ENCODE assay signal across 8 cellular contexts in the genomic region with DNA sequence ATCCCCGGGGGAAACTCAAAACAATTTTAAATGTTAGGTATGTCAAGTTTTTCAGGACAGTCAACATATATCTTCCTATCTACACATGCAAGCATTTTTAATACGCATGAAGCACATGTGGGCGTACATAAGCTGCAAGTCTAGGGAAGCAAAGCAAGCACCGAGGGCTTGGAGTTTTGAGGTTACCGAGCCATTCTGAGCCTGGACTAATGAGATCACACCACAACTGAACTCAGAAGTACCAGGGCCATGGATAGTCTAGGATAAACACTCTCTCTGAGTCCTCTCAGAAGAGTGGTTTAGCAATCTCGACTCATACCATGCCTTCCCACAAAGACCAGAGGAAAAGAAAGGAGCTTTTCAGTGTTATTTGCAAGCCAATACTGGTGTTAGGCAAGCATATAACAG.
A peak's percentile ranks its signal among the peaks of the same experiment; 100 is the strongest.
DNase-seq lines count a peak whose midpoint lies in the region; ATAC-seq and TF ChIP-seq lines count a peak whose summit lies in the region.

No MANE protein-coding gene starts in this region.

- TF ChIP-seq CTCF in Calu3 (IDR thresholded peaks at IDR 0.05; ENCODE audit: unreplicated experiment), result no peak
- TF ChIP-seq CTCF in lower lobe of right lung (IDR thresholded peaks at IDR 0.05), result no peak
- TF ChIP-seq CTCF in endodermal cell (conservative IDR thresholded peaks at IDR 0.05), result no peak

- H3K9me3 ChIP-seq in lower lobe of right lung (no peaks in the 10 kb centered on the region), endodermal cell (ENCODE audit: control insufficient read depth, low read length) (peaks cover 11% of the 10 kb centered on the region)

- peaks cover 44% of the 10 kb centered on the region for H3K4me1 Mint-ChIP-seq in Calu3 (ENCODE audit: low read depth, unreplicated experiment)
- peaks cover 45% of the 10 kb centered on the region for H3K4me1 Mint-ChIP-seq in activated naive CD8-positive, alpha-beta T cell treated with anti-CD3 and anti-CD28 coated beads, Interleukin-2, amount 10 ng/mL, durations not matched to agents 7 days and 5 days
- peaks cover 3% of the 10 kb centered on the region for H3K4me1 Mint-ChIP-seq in endodermal cell

- H3K9me3 Mint-ChIP-seq in Calu3 (ENCODE audit: low read depth, unreplicated experiment) (peaks cover 2% of the 10 kb centered on the region), endodermal cell (peaks cover 18% of the 10 kb centered on the region)
- H3K9me3 Mint-ChIP-seq in activated naive CD8-positive, alpha-beta T cell treated with anti-CD3 and anti-CD28 coated beads, Interleukin-2, amount 10 ng/mL, durations not matched to agents 7 days and 5 days, result peaks cover 18% of the 10 kb centered on the region

- H3K27me3 Mint-ChIP-seq in Calu3 (ENCODE audit: unreplicated experiment) (no peaks in the 10 kb centered on the region), endodermal cell (ENCODE audit: insufficient read depth) (no peaks in the 10 kb centered on the region)
- H3K27me3 Mint-ChIP-seq in activated naive CD8-positive, alpha-beta T cell treated with anti-CD3 and anti-CD28 coated beads, Interleukin-2, amount 10 ng/mL, durations not matched to agents 7 days and 5 days, result no peaks in the 10 kb centered on the region

- H3K4me3 Mint-ChIP-seq in Calu3 (ENCODE audit: low read depth, unreplicated experiment) (no peak overlapping the region), endodermal cell (no peak overlapping the region)
- H3K4me3 Mint-ChIP-seq in activated naive CD8-positive, alpha-beta T cell treated with anti-CD3 and anti-CD28 coated beads, Interleukin-2, amount 10 ng/mL, durations not matched to agents 7 days and 5 days, result peak overlapping the region; percentile 81

- no peak overlapping the region for H3K9ac ChIP-seq in endodermal cell (ENCODE audit: extremely low read depth, low read length, poor library complexity, severe bottlenecking)

- CTCF ChIA-PET in Calu3 (lab: Charles Lee), result interaction anchor here (0.6 to 1.7 kb wide), 4 partner anchors 10 to 1736 kb away, joined by 3 to 8 read pairs (median 5); no protein-coding TSS in a partner anchor

- H3K4me3 ChIP-seq in lower lobe of right lung, result no peak overlapping the region
- no peak overlapping the region for H3K4me3 ChIP-seq in endodermal cell (ENCODE audit: low read length)

- intact Hi-C loops in Calu3 (cut with micrococcal nuclease; ENCODE audit: unreplicated experiment) (no loop called here), lower lobe of right lung (cut with DNase I) (no loop called here)

- H3K4me1 ChIP-seq in lower lobe of right lung (peaks cover 25% of the 10 kb centered on the region), endodermal cell (ENCODE audit: control insufficient read depth, insufficient read depth, low read length) (no peaks in the 10 kb centered on the region)

- H3K27ac ChIP-seq in lower lobe of right lung (peak overlapping the region; percentile 73), endodermal cell (ENCODE audit: low read depth, low read length) (no peak overlapping the region)

- H3K36me3 ChIP-seq in lower lobe of right lung, result no peaks in the 10 kb centered on the region
- no peaks in the 10 kb centered on the region for H3K36me3 ChIP-seq in endodermal cell (ENCODE audit: control insufficient read depth, insufficient read depth, low read length)

- no peaks in the 10 kb centered on the region for H3K27me3 ChIP-seq in lower lobe of right lung (ENCODE audit: low read depth)
- H3K27me3 ChIP-seq in endodermal cell (ENCODE audit: control insufficient read depth, insufficient read depth, low read length, poor library complexity, severe bottlenecking), result no peaks in the 10 kb centered on the region

- H3K36me3 Mint-ChIP-seq in Calu3 (ENCODE audit: insufficient read depth, unreplicated experiment) (no peaks in the 10 kb centered on the region), endodermal cell (ENCODE audit: low read depth) (peaks cover 3% of the 10 kb centered on the region)
- peaks cover 28% of the 10 kb centered on the region for H3K36me3 Mint-ChIP-seq in activated naive CD8-positive, alpha-beta T cell treated with anti-CD3 and anti-CD28 coated beads, Interleukin-2, amount 10 ng/mL, durations not matched to agents 7 days and 5 days

- POLR2A ChIA-PET in activated naive CD8-positive, alpha-beta T cell treated with anti-CD3 and anti-CD28 coated beads, Interleukin-2, amount 10 ng/mL, durations not matched to agents 7 days and 5 days (lab: Charles Lee), result interaction anchor here (0.7 to 1.5 kb wide), 12 partner anchors 9 to 216 kb away, joined by 3 to 6 read pairs (median 4); a partner anchor contains a TSS

- BruUV-seq in Calu3 (replicated peaks; lab: Mats Ljungman, UMichigan), result no TSS peak

- DNase-seq in Calu3, result no peak
- no peak for DNase-seq in activated naive CD8-positive, alpha-beta T cell treated with anti-CD3 and anti-CD28 coated beads, Interleukin-2, amount 10 ng/mL, durations not matched to agents 7 days and 5 days
- no peak for DNase-seq in lower lobe of right lung
- no peak for DNase-seq in NCI-H510A treated with DMSO at 0.1 percent for 48 hours (lab: John Stamatoyannopoulos, UW)
- DNase-seq in NCI-H2029 treated with DMSO at 0.1 percent for 48 hours (lab: John Stamatoyannopoulos, UW), result no peak
- no peak for DNase-seq in SHP77 treated with DMSO at 0.1 percent for 48 hours (lab: John Stamatoyannopoulos, UW)
- no peak for DNase-seq in endodermal cell

- 91 to 96% methylated on average over 6 of the region's 6 CpGs for WGBS in endodermal cell (ENCODE audit: insufficient coverage in 1 of 2, insufficient read length in 1 of 2), 2 experiments

- H3K27ac Mint-ChIP-seq in Calu3 (ENCODE audit: unreplicated experiment), result peak overlapping the region; percentile 56
- peak overlapping the region; percentile 96 for H3K27ac Mint-ChIP-seq in activated naive CD8-positive, alpha-beta T cell treated with anti-CD3 and anti-CD28 coated beads, Interleukin-2, amount 10 ng/mL, durations not matched to agents 7 days and 5 days
- no peak overlapping the region for H3K27ac Mint-ChIP-seq in endodermal cell

- ATAC-seq in HG02885 (IDR thresholded peaks at IDR 0.05; ENCODE audit: poor library complexity, unreplicated experiment), result peak; percentile 15
- ATAC-seq in activated naive CD8-positive, alpha-beta T cell treated with anti-CD3 and anti-CD28 coated beads, Interleukin-2, amount 10 ng/mL, durations not matched to agents 7 days and 5 days (ENCODE audit: low read depth), result peak; percentile 27
- peak; percentile 64 to 72 for ATAC-seq in lower lobe of right lung

Comparison
In these comparisons a context has a peak if more than half of its experiments do, and no peak if none do; other contexts are left out.
1. ATAC-seq: peak in every context shown above with its lines; median percentile 68 in lower lobe of right lung; 27 in activated naive CD8-positive, alpha-beta T cell treated with anti-CD3 and anti-CD28 coated beads, Interleukin-2, amount 10 ng/mL, durations not matched to agents 7 days and 5 days; 15 in HG02885.